In the genomic region with DNA sequence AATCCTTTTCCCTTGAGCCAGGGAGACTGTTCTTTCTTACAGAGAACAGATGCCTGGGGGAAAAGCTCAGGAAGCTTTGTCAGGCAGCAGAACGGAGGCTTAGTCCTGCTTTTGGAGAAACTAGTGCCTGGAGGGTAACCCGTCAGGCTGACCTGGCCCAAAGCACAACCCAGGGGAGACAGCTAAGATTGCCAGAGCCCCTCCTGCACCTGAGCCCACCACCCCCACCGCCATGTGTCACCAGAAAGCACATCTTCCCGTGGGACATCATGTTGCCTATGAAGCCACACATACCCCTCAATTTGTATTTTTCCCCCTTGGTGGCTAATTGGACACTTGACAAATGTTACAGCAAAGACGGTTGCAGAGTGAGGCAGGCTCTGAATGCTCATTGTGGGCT, we compare ENCODE assay signal across 21 cellular contexts.
DNase-seq lines count a peak whose midpoint lies in the region; TF ChIP-seq lines count a peak whose summit lies in the region.
"Had no signal": no experiment of that assay in that cellular context is flagged by ENCODE, and none has a peak within 500 bp of the region (broad histone marks: within the 10 kb centered on the region; RNA-seq: fewer than 3 reads in every experiment).

No MANE protein-coding gene starts in this region.

- no peak overlapping the region for H3K4me3 Mint-ChIP-seq in osteocyte (ENCODE audit: unreplicated experiment)
- H3K4me3 Mint-ChIP-seq: CD4-positive, alpha-beta memory T cell had no signal

- no peaks in the 10 kb centered on the region for H3K4me1 Mint-ChIP-seq in osteocyte (ENCODE audit: unreplicated experiment)

- TF ChIP-seq POLR2A in stomach (IDR thresholded peaks at IDR 0.05) = no peak

- H3K4me3 ChIP-seq in H7 (ENCODE audit: insufficient read depth, low read depth, low read length) (no peak overlapping the region), neural cell (ENCODE audit: low read length) (no peak overlapping the region), stomach (no peak overlapping the region), SK-N-SH (ENCODE audit: low read depth in 2 of 2, low read length in 1 of 2) (no peak overlapping the region)
- H3K4me3 ChIP-seq: BLaER1 treated with 17β-estradiol and CSF1 and Interleukin-3, amounts not matched to agents 10 nM and 100 nM; Peyer's patch; SJCRH30 had no signal

- H4K20me1 ChIP-seq in neural cell (ENCODE audit: insufficient read depth) (no peaks in the 10 kb centered on the region), SK-N-SH (ENCODE audit: insufficient read depth) (no peaks in the 10 kb centered on the region)

- CTCF ChIA-PET in SK-N-SH (lab: Yijun Ruan, JAX) = interaction anchor here (0.6 to 1.3 kb wide), 3 partner anchors 9 to 90 kb away, joined by 3 to 4 read pairs (median 3); no protein-coding TSS in a partner anchor

- DNase-seq in H7 (peak; percentile 35), caudate nucleus (lab: John Stamatoyannopoulos, UW) (no peak), stomach (no peak), osteocyte (ENCODE audit: extremely low spot score, unreplicated experiment) (no peak), OCI-M1 (lab: John Stamatoyannopoulos, UW) (no peak), SK-N-SH (no peak)
- DNase-seq: CD4-positive, alpha-beta memory T cell; DMS153; GOT3; NCI-H1092 treated with DMSO at 0.1 percent for 48 hours; NCI-H146; NCI-H2029; NCI-H226; NCI-H510A treated with DMSO at 0.1 percent for 48 hours; NCI-H774; NK-92 treated with Interleukin-12 subunit alpha and Interleukin-12 subunit beta, amount 100 ng/mL, for 24 hours; SJCRH30 had no signal

- H3K4me2 ChIP-seq in neural cell (ENCODE audit: low read length) = no peak overlapping the region
- no peak overlapping the region for H3K4me2 ChIP-seq in SK-N-SH
- H3K4me2 ChIP-seq: BLaER1 treated with 17β-estradiol and CSF1 and Interleukin-3, amounts not matched to agents 10 nM and 100 nM; KMS-11 had no signal

- peak overlapping the region; percentile 18 for H3K27ac ChIP-seq in caudate nucleus (ENCODE audit: low read depth, low read length)
- H3K27ac ChIP-seq in neural cell (ENCODE audit: low read length) = peak overlapping the region; percentile 85
- H3K27ac ChIP-seq in stomach = peak overlapping the region in 3 of 5 donors; percentile 2 to 26 (median 13)
- H3K27ac ChIP-seq in SK-N-SH (ENCODE audit: low read depth in 2 of 2, low read length in 1 of 2) = peak overlapping the region in 1 of 2 experiments; percentile 97; a peak in 1 of 4 replicates
- H3K27ac ChIP-seq: BLaER1 treated with 17β-estradiol and CSF1 and Interleukin-3, amounts not matched to agents 10 nM and 100 nM; KMS-11; Peyer's patch; SJCRH30 had no signal

- H3K9ac ChIP-seq in neural cell (ENCODE audit: low read length) = no peak overlapping the region
- H3K9ac ChIP-seq in SK-N-SH = no peak overlapping the region
- H3K9ac ChIP-seq: BLaER1 treated with 17β-estradiol and CSF1 and Interleukin-3, amounts not matched to agents 10 nM and 100 nM; KMS-11 had no signal

- TF ChIP-seq CTCF in neural cell (IDR thresholded peaks at IDR 0.05; ENCODE audit: poor library complexity, severe bottlenecking) = no peak
- no peak for TF ChIP-seq CTCF in stomach (IDR thresholded peaks at IDR 0.05)
- no peak for TF ChIP-seq CTCF in osteocyte (IDR thresholded peaks at IDR 0.05)
- no peak for TF ChIP-seq CTCF in SK-N-SH (IDR thresholded peaks at IDR 0.05)

- no peaks in the 10 kb centered on the region for H3K36me3 ChIP-seq in H7 (replicated peaks; ENCODE audit: control insufficient read depth, insufficient read depth, low read length)
- peaks cover 32% of the 10 kb centered on the region for H3K36me3 ChIP-seq in neural cell (ENCODE audit: insufficient read depth, low read length)
- H3K36me3 ChIP-seq in stomach = peaks cover 0 to 68% (median 31%) of the 10 kb centered on the region in 4 donors
- H3K36me3 ChIP-seq in SK-N-SH (replicated peaks in 1 of 2; ENCODE audit: control insufficient read depth in 1 of 2, insufficient read depth in 2 of 2, low read length in 1 of 2) = peaks cover 8 to 12% of the 10 kb centered on the region in 2 experiments

- H3K4me1 ChIP-seq in stomach = peaks cover 6 to 21% (median 11%) of the 10 kb centered on the region in 4 donors
- peaks cover 11 to 37% of the 10 kb centered on the region in 2 experiments; a peak in 3 of 4 replicates for H3K4me1 ChIP-seq in SK-N-SH (ENCODE audit: control insufficient read depth in 1 of 2, insufficient read depth in 2 of 2, low read depth in 1 of 2, low read length in 1 of 2)
- H3K4me1 ChIP-seq: BLaER1 treated with 17β-estradiol and CSF1 and Interleukin-3, amounts not matched to agents 10 nM and 100 nM; Peyer's patch; SJCRH30 had no signal

- H3K79me2 ChIP-seq in neural cell (replicated peaks; ENCODE audit: insufficient read depth, low read length) (no peaks in the 10 kb centered on the region), SK-N-SH (ENCODE audit: insufficient read depth) (no peaks in the 10 kb centered on the region)

- H3K9me2 ChIP-seq in neural cell (ENCODE audit: insufficient read depth, low read length) = no peaks in the 10 kb centered on the region
- H3K9me2 ChIP-seq in SK-N-SH = no peaks in the 10 kb centered on the region

- H3K27me3 Mint-ChIP-seq in osteocyte (ENCODE audit: unreplicated experiment) = no peaks in the 10 kb centered on the region
- H3K27me3 Mint-ChIP-seq: CD4-positive, alpha-beta memory T cell had no signal

- peaks cover 8% of the 10 kb centered on the region for H3K9me3 Mint-ChIP-seq in osteocyte (ENCODE audit: unreplicated experiment)

- WGBS in stomach, 5 donors = 75 to 85% (median 78%) methylated on average over 5 of the region's 5 CpGs
- WGBS in SK-N-SH (ENCODE audit: low lambda C conversion rate) = 89% methylated on average over 4 of the region's 5 CpGs

- H3K9me3 ChIP-seq in neural cell (ENCODE audit: low read length) = no peaks in the 10 kb centered on the region
- no peaks in the 10 kb centered on the region for H3K9me3 ChIP-seq in stomach
- H3K9me3 ChIP-seq in SK-N-SH = no peaks in the 10 kb centered on the region; the same call in 1 of the 2 replicates
- H3K9me3 ChIP-seq: Peyer's patch had no signal

- POLR2A ChIA-PET in SK-N-SH (lab: Yijun Ruan, JAX) = interaction anchor here (0.6 kb wide), 1 partner anchor 378 kb away, joined by 6 read pairs; no protein-coding TSS in a partner anchor

- H3K27ac Mint-ChIP-seq in osteocyte (ENCODE audit: unreplicated experiment) = no peak overlapping the region
- H3K27ac Mint-ChIP-seq: CD4-positive, alpha-beta memory T cell had no signal

- intact Hi-C loops in stomach (cut with DNase I; ENCODE audit: low total_unique reads) = no loop called here

- H2AFZ ChIP-seq in neural cell (ENCODE audit: low read depth, low read length) = no peak overlapping the region
- H2AFZ ChIP-seq in SK-N-SH (ENCODE audit: low read depth) = no peak overlapping the region

- peaks cover 17% of the 10 kb centered on the region for H3K36me3 Mint-ChIP-seq in osteocyte (ENCODE audit: unreplicated experiment)

- TF ChIP-seq EP300 in neural cell (conservative IDR thresholded peaks at IDR 0.05; ENCODE audit: poor library complexity, severe bottlenecking) = no peak
- TF ChIP-seq EP300 in stomach (IDR thresholded peaks at IDR 0.05) = no peak
- no peak for TF ChIP-seq EP300 in SK-N-SH (IDR thresholded peaks at IDR 0.05; ENCODE audit: borderline replicate concordance in 1 of 2, low read depth in 1 of 2, low read length in 1 of 2)

- H3K27me3 ChIP-seq in H7 (ENCODE audit: control insufficient read depth, insufficient read depth, low read length) (no peaks in the 10 kb centered on the region), neural cell (ENCODE audit: insufficient read depth, low read depth, low read length) (no peaks in the 10 kb centered on the region), stomach (no peaks in the 10 kb centered on the region), SK-N-SH (ENCODE audit: insufficient read depth) (no peaks in the 10 kb centered on the region)
- H3K27me3 ChIP-seq: BLaER1 treated with 17β-estradiol and CSF1 and Interleukin-3, amounts not matched to agents 10 nM and 100 nM; Peyer's patch; SJCRH30 had no signal

- TF ChIP-seq RAD21 in neural cell (conservative IDR thresholded peaks at IDR 0.05) = no peak
- no peak for TF ChIP-seq RAD21 in SK-N-SH (IDR thresholded peaks at IDR 0.05; ENCODE audit: low read length)

- H3F3A ChIP-seq in neural cell (ENCODE audit: insufficient read depth, low read length, poor library complexity, severe bottlenecking) = no peaks in the 10 kb centered on the region
- H3F3A ChIP-seq in SK-N-SH (replicated peaks; ENCODE audit: insufficient read depth) = peaks cover 3% of the 10 kb centered on the region

TF ChIP-seq in SK-N-SH, 30 proteins besides CTCF, POLR2A, EP300 and RAD21:
- TF ChIP-seq TAF1 (IDR thresholded peaks at IDR 0.05; ENCODE audit: borderline replicate concordance, low read depth, low read length) = no peak
- TF ChIP-seq POLR2AphosphoS5 (IDR thresholded peaks at IDR 0.05; ENCODE audit: low read depth, low read length) = no peak
- TF ChIP-seq IRF3 (IDR thresholded peaks at IDR 0.05; ENCODE audit: low read depth, low read length) = no peak
- TF ChIP-seq ELF1 (IDR thresholded peaks at IDR 0.05) = no peak
- no peak for TF ChIP-seq MXI1 (IDR thresholded peaks at IDR 0.05; ENCODE audit: low read depth, low read length)
- TF ChIP-seq TCF12 (IDR thresholded peaks at IDR 0.05) = no peak
- TF ChIP-seq SIN3A (IDR thresholded peaks at IDR 0.05; ENCODE audit: borderline replicate concordance, low read depth, low read length) = no peak
- TF ChIP-seq FOXM1 (IDR thresholded peaks at IDR 0.05; ENCODE audit: low read depth) = no peak
- TF ChIP-seq RXRA (IDR thresholded peaks at IDR 0.05; ENCODE audit: borderline replicate concordance, low read depth) = no peak
- no peak for TF ChIP-seq GABPA (IDR thresholded peaks at IDR 0.05; ENCODE audit: low read depth)
- no peak for TF ChIP-seq JUND (IDR thresholded peaks at IDR 0.05)
- no peak for TF ChIP-seq RFX5 (IDR thresholded peaks at IDR 0.05; ENCODE audit: low read length)
TF ChIP-seq in SK-N-SH: peak in this region for 0.
